Comparison of ENCODE assay signal across 29 cellular contexts in genomic region chr14:105445290-105445689, GRCh38. TPM values are rescaled to one million over a fixed set of nuclear protein-coding genes. Genes with fewer than 3 reads are reported as not detected.
"Had no signal": no experiment of that assay in that cellular context is flagged by ENCODE, and none has a peak within 500 bp of the region (broad histone marks: within the 10 kb centered on the region; RNA-seq: fewer than 3 reads in every experiment).

No MANE protein-coding gene starts in this region.

- DNase-seq: activated CD4-positive, alpha-beta T cell treated with anti-CD3 and anti-CD28 coated beads for 48 hours; activated CD4-positive, alpha-beta T cell treated with anti-CD3 and anti-CD28 coated beads, Interleukin-2, amount 50 U/mL, for 4 hours; activated CD4-positive, CD25-positive, alpha-beta regulatory T cell treated with anti-CD3 and anti-CD28 coated beads, Interleukin-2, amount 50 U/mL, for 72 hours; activated CD8-positive, alpha-beta memory T cell treated with anti-CD3 and anti-CD28 coated beads, Interleukin-2, amount 50 U/mL, for 48 hours; activated CD8-positive, alpha-beta T cell treated with anti-CD3 and anti-CD28 coated beads, Interleukin-2, amount 10 ng/mL, durations not matched to agents 7 days and 5 days; activated effector memory CD4-positive, alpha-beta T cell treated with Interleukin-2 at 50 U/mL for 16 hours; activated naive CD4-positive, alpha-beta T cell; activated T-cell treated with anti-CD3 and anti-CD28 coated beads, Interleukin-2, amount 50 U/mL, for 1 hour; aorta; Karpas-422; MM.1S; NCI-H1105; NCI-H1436; NCI-H1694 treated with DMSO at 0.1 percent for 48 hours; NCI-H2029 treated with DMSO at 0.1 percent for 48 hours; NCI-H345; NCI-H510A; NCI-H526 treated with DMSO at 0.1 percent for 48 hours; NCI-H82; RPMI8226; SHP77; T-helper 9 cell had no signal

- H3K27me3 ChIP-seq: SJSA1 had no signal

- H3K4me1 ChIP-seq: SJSA1 had no signal

- H3K27ac ChIP-seq: SJSA1 had no signal

- H3K9me3 Mint-ChIP-seq: activated naive CD4-positive, alpha-beta T cell treated with anti-CD3 and anti-CD28 coated beads, Interleukin-2, amount 50 U/mL, for 24 hours; activated T-helper 1 cell treated with anti-CD3 and anti-CD28 coated beads, Interleukin-12 subunit alpha, Interleukin-12 subunit beta, Interleukin-2, Interleukin-4 antibody, amounts not matched to agents 30 ng/mL and 10 ng/mL and 1 ng/mL, durations not matched to agents 14 hours and 24 hours and 36 hours; T-helper 1 cell treated with Interleukin-12 subunit alpha and Interleukin-12 subunit beta and Interleukin-4 antibody, amounts not matched to agents 30 μg/mL and 1 μg/mL, for 36 hours; WTC11 had no signal

- H3K4me3 ChIP-seq: SJSA1 had no signal

- H3K9me3 ChIP-seq: SJSA1 had no signal

- H3K4me3 Mint-ChIP-seq: activated CD8-positive, alpha-beta T cell treated with anti-CD3 and anti-CD28 coated beads, Interleukin-2, amount 10 ng/mL, durations not matched to agents 7 days and 5 days; activated naive CD4-positive, alpha-beta T cell treated with anti-CD3 and anti-CD28 coated beads, Interleukin-2, amount 50 U/mL, for 24 hours; activated T-helper 1 cell treated with anti-CD3 and anti-CD28 coated beads, Interleukin-12 subunit alpha, Interleukin-12 subunit beta, Interleukin-2, Interleukin-4 antibody, amounts not matched to agents 30 ng/mL and 10 ng/mL and 1 ng/mL, durations not matched to agents 14 hours and 24 hours and 36 hours; T-helper 1 cell treated with Interleukin-12 subunit alpha and Interleukin-12 subunit beta and Interleukin-4 antibody, amounts not matched to agents 30 μg/mL and 1 μg/mL, for 36 hours; WTC11 had no signal

- H3K27ac Mint-ChIP-seq: activated CD8-positive, alpha-beta T cell treated with anti-CD3 and anti-CD28 coated beads, Interleukin-2, amount 10 ng/mL, durations not matched to agents 7 days and 5 days; activated T-helper 1 cell treated with anti-CD3 and anti-CD28 coated beads, Interleukin-12 subunit alpha, Interleukin-12 subunit beta, Interleukin-2, Interleukin-4 antibody, amounts not matched to agents 30 ng/mL and 10 ng/mL and 1 ng/mL, durations not matched to agents 14 hours and 24 hours and 36 hours; T-helper 1 cell treated with Interleukin-12 subunit alpha and Interleukin-12 subunit beta and Interleukin-4 antibody, amounts not matched to agents 30 μg/mL and 1 μg/mL, for 36 hours had no signal

- H3K27me3 Mint-ChIP-seq: activated naive CD4-positive, alpha-beta T cell treated with anti-CD3 and anti-CD28 coated beads, Interleukin-2, amount 50 U/mL, for 24 hours had no signal

- ATAC-seq: activated CD8-positive, alpha-beta T cell treated with anti-CD3 and anti-CD28 coated beads, Interleukin-2, amount 10 ng/mL, durations not matched to agents 7 days and 5 days; WTC11 had no signal

- H3K4me1 Mint-ChIP-seq: activated naive CD4-positive, alpha-beta T cell treated with anti-CD3 and anti-CD28 coated beads, Interleukin-2, amount 50 U/mL, for 24 hours; WTC11 had no signal

RNA-seq across cellular contexts. Expression of gene CRIP2, which starts 29.3 kb away (rescaled TPM):
- total RNA-seq: activated T-helper 1 cell treated with anti-CD3 and anti-CD28 coated beads, Interleukin-12 subunit alpha, Interleukin-12 subunit beta, Interleukin-2, Interleukin-4 antibody, amounts not matched to agents 30 ng/mL and 10 ng/mL and 1 ng/mL, durations not matched to agents 14 hours and 24 hours and 36 hours; OCI-LY7 had no signal

RNA-seq across cellular contexts. Expression of gene CRIP1, which starts 41.4 kb away (rescaled TPM):
- total RNA-seq: bronchial epithelial cell had no signal
